8 cellular contexts compared by ENCODE assay signal in the genomic region with DNA sequence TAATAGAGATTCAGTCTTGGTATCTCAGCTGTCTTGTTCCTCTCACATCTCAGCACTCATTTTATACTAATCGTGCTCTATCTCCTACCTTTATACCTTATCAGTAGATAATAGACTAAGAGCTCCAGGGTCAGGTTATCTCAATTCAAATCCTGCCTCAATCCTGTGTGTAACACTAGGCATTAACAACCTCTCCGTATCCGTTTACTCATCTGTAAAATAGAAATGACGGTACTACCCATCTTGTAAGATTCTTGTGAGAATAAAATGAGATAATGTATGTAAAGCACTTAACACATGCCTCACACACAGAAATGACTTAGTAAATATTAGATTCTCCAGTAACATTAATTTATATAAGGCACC. TPM values are rescaled to one million over a fixed set of nuclear protein-coding genes. Genes with fewer than 3 reads are reported as not detected.
DNase-seq lines count a peak whose midpoint lies in the region; ATAC-seq lines count a peak whose summit lies in the region.

No MANE protein-coding gene starts in this region.

- H3K27me3 ChIP-seq in NT2/D1 (ENCODE audit: insufficient read depth, insufficient read length), result no peaks in the 10 kb centered on the region
- no peaks in the 10 kb centered on the region for H3K27me3 ChIP-seq in esophagus (ENCODE audit: control insufficient read depth in 1 of 2, insufficient read depth in 2 of 2, low read length in 2 of 2)

- peak; percentile 9 for ATAC-seq in GM19395 (IDR thresholded peaks at IDR 0.05; ENCODE audit: unreplicated experiment)

- H3K4me1 ChIP-seq in NT2/D1 (ENCODE audit: insufficient read depth, insufficient read length), result no peaks in the 10 kb centered on the region
- H3K4me1 ChIP-seq in esophagus (ENCODE audit: control insufficient read depth in 2 of 2, insufficient read depth in 2 of 2, low read length in 1 of 2), result no peaks in the 10 kb centered on the region

- H3K9ac ChIP-seq in NT2/D1 (ENCODE audit: insufficient read length, low read depth), result no peak overlapping the region

- WGBS in esophagus, 2 donors, result 38 to 48% methylated on average over 4 of the region's 4 CpGs

- H3K9me3 ChIP-seq in NT2/D1 (ENCODE audit: insufficient read depth, low read length) (no peaks in the 10 kb centered on the region), esophagus (ENCODE audit: control insufficient read depth in 2 of 2, insufficient read depth in 1 of 2, low read depth in 1 of 2, low read length in 1 of 2) (no peaks in the 10 kb centered on the region)

- peak overlapping the region; percentile 77 for H3K4me3 ChIP-seq in NT2/D1 (ENCODE audit: insufficient read length, low read depth)
- peak overlapping the region; percentile 83 to 89 for H3K4me3 ChIP-seq in esophagus (ENCODE audit: low read depth in 1 of 2, low read length in 2 of 2)
- H3K4me3 ChIP-seq in skeletal muscle cell (ENCODE audit: low read depth, low read length), result peak overlapping the region; percentile 35

- no peaks in the 10 kb centered on the region for H3K36me3 ChIP-seq in NT2/D1 (ENCODE audit: insufficient read depth, insufficient read length, low read length)
- H3K36me3 ChIP-seq in esophagus (ENCODE audit: control insufficient read depth in 2 of 2, insufficient read depth in 2 of 2, low read length in 1 of 2), result no peaks in the 10 kb centered on the region

- peak overlapping the region in 1 of 2 donors; percentile 98 for H3K27ac ChIP-seq in esophagus (ENCODE audit: low read depth in 2 of 2, low read length in 1 of 2)

- DNase-seq in NT2/D1 (ENCODE audit: low read depth, low spot score) (no peak), skeletal muscle cell (ENCODE audit: low read depth) (no peak), NCI-H2171 treated with DMSO at 0.1 percent for 48 hours (lab: John Stamatoyannopoulos, UW) (no peak), NOMO-1 (lab: John Stamatoyannopoulos, UW; ENCODE audit: unreplicated experiment in 2 of 2) (no peak), HuH-7.5 (ENCODE audit: low spot score) (no peak), AML-193 (lab: John Stamatoyannopoulos, UW) (no peak)

RNA-seq across cellular contexts. Expression of a gene that starts 0.6 kb away (rescaled TPM):
- 1 to 10 TPM; 4.0 to 5.1 TPM for polyA plus RNA-seq in esophagus

RNA-seq across cellular contexts. Expression of a gene that starts 13.0 kb away (rescaled TPM):
- polyA plus RNA-seq in esophagus, result 1 to 10 TPM; 1.3 to 1.8 TPM

Comparison
In these comparisons a context has a peak if more than half of its experiments do, and no peak if none do; other contexts are left out.
1. H3K4me3 ChIP-seq: peak in every context shown above with its lines; median percentile 86 in esophagus; 77 in NT2/D1; 35 in skeletal muscle cell.